Comparison of ENCODE assay signal across 25 cellular contexts in the genomic region with DNA sequence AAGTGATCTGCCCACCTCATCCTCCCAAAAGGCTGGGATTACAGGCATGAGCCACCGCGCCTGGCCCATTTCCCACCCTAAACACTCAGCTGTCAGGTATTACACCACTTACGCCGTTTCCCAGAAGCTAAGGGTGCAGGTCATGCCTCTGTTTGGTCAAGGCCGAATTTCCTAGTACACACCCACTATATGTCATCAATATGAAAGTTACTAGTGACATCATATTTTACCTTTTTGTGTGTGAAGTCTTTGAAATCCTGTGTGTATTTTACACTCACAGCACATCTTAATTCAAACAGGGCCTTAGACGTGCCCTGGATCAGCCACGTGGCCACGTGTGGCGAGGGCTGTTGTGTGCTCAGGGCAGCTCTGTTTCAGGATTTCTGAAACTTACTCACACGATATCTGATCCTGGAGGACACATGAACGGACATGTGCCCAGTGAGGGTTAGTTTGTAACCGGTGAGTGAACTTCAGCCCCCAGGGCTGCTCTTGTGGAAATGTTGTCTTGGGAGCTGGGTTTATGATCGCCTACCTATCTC. TPM values are rescaled to one million over a fixed set of nuclear protein-coding genes. Genes with fewer than 3 reads are reported as not detected.
"Had no signal": no experiment of that assay in that cellular context is flagged by ENCODE, and none has a peak within 500 bp of the region (broad histone marks: within the 10 kb centered on the region; RNA-seq: fewer than 3 reads in every experiment).

No MANE protein-coding gene starts in this region.

- H3K27ac Mint-ChIP-seq: activated CD4-positive, alpha-beta T cell treated with anti-CD3 and anti-CD28 coated beads, Interleukin-2, amount 10 ng/mL, durations not matched to agents 24 days and 14 days; activated CD8-positive, alpha-beta memory T cell treated with anti-CD3 and anti-CD28 coated beads, Interleukin-2, amount 10 ng/mL, durations not matched to agents 7 days and 5 days; activated CD8-positive, alpha-beta T cell treated with anti-CD3 and anti-CD28 coated beads for 36 hours; activated naive CD8-positive, alpha-beta T cell treated with anti-CD3 and anti-CD28 coated beads, Interleukin-2, amount 50 U/mL, for 24 hours; memory B cell; nephron; stimulated activated effector memory CD8-positive, alpha-beta T cell treated with anti-CD3 and anti-CD28 coated beads, Interleukin-12 subunit alpha, Interleukin-12 subunit beta, amount 100 ng/mL, for 72 hours; stimulated activated naive CD8-positive, alpha-beta T cell treated with anti-CD3 and anti-CD28 coated beads, Interleukin-15, amount 100 ng/mL, for 72 hours had no signal

- H3K4me3 ChIP-seq: cardiac muscle cell, transverse colon had no signal

- ATAC-seq: activated CD4-positive, CD25-positive, alpha-beta regulatory T cell treated with anti-CD3 and anti-CD28 coated beads, Interleukin-2, amount 50 U/mL, for 24 hours; activated CD8-positive, alpha-beta memory T cell treated with anti-CD3 and anti-CD28 coated beads, Interleukin-2, amount 10 ng/mL, durations not matched to agents 7 days and 5 days; activated CD8-positive, alpha-beta T cell treated with anti-CD3 and anti-CD28 coated beads for 36 hours; activated naive CD8-positive, alpha-beta T cell treated with anti-CD3 and anti-CD28 coated beads, Interleukin-2, amount 50 U/mL, for 24 hours; sciatic nerve; stimulated activated effector memory CD8-positive, alpha-beta T cell treated with anti-CD3 and anti-CD28 coated beads, Interleukin-12 subunit alpha, Interleukin-12 subunit beta, amount 100 ng/mL, for 72 hours; stimulated activated naive CD8-positive, alpha-beta T cell treated with anti-CD3 and anti-CD28 coated beads, Interleukin-15, amount 100 ng/mL, for 72 hours had no signal

- H3K9me3 Mint-ChIP-seq: activated CD4-positive, alpha-beta T cell treated with anti-CD3 and anti-CD28 coated beads, Interleukin-2, amount 10 ng/mL, durations not matched to agents 24 days and 14 days; activated CD8-positive, alpha-beta T cell treated with anti-CD3 and anti-CD28 coated beads for 36 hours; activated naive CD8-positive, alpha-beta T cell treated with anti-CD3 and anti-CD28 coated beads, Interleukin-2, amount 50 U/mL, for 24 hours; memory B cell; nephron; stimulated activated effector memory CD8-positive, alpha-beta T cell treated with anti-CD3 and anti-CD28 coated beads, Interleukin-12 subunit alpha, Interleukin-12 subunit beta, amount 100 ng/mL, for 72 hours; stimulated activated naive CD8-positive, alpha-beta T cell treated with anti-CD3 and anti-CD28 coated beads, Interleukin-15, amount 100 ng/mL, for 72 hours had no signal

- H3K27me3 Mint-ChIP-seq: activated CD4-positive, alpha-beta T cell treated with anti-CD3 and anti-CD28 coated beads, Interleukin-2, amount 10 ng/mL, durations not matched to agents 24 days and 14 days; activated CD8-positive, alpha-beta memory T cell treated with anti-CD3 and anti-CD28 coated beads, Interleukin-2, amount 10 ng/mL, durations not matched to agents 7 days and 5 days; activated CD8-positive, alpha-beta T cell treated with anti-CD3 and anti-CD28 coated beads for 36 hours; stimulated activated naive CD8-positive, alpha-beta T cell treated with anti-CD3 and anti-CD28 coated beads, Interleukin-15, amount 100 ng/mL, for 72 hours had no signal

- H3K36me3 Mint-ChIP-seq: activated CD8-positive, alpha-beta memory T cell treated with anti-CD3 and anti-CD28 coated beads, Interleukin-2, amount 10 ng/mL, durations not matched to agents 7 days and 5 days; memory B cell; stimulated activated effector memory CD8-positive, alpha-beta T cell treated with anti-CD3 and anti-CD28 coated beads, Interleukin-12 subunit alpha, Interleukin-12 subunit beta, amount 100 ng/mL, for 72 hours had no signal

- DNase-seq: activated CD4-positive, alpha-beta T cell treated with anti-CD3 and anti-CD28 coated beads, Interleukin-2, amount 10 ng/mL, durations not matched to agents 24 days and 14 days; activated CD8-positive, alpha-beta memory T cell treated with anti-CD3 and anti-CD28 coated beads, Interleukin-2, amount 10 ng/mL, durations not matched to agents 7 days and 5 days; activated CD8-positive, alpha-beta T cell treated with anti-CD3 and anti-CD28 coated beads for 36 hours; activated gamma-delta T cell; activated naive CD4-positive, alpha-beta T cell treated with anti-CD3 and anti-CD28 coated beads, Interleukin-2, amount 50 U/mL, for 16 hours; activated naive CD8-positive, alpha-beta T cell treated with anti-CD3 and anti-CD28 coated beads, Interleukin-2, amount 50 U/mL, for 24 hours; activated T-cell treated with anti-CD3 and anti-CD28 coated beads for 4 hours; cortex of kidney; erythroblast; glutamatergic neuron; hippocampal formation; kidney glomerular epithelial cell; nucleus accumbens; posterior cingulate gyrus; small intestine; stimulated activated CD4-positive, alpha-beta T cell treated with anti-CD3 and anti-CD28 coated beads, Interleukin-2, amount 100 ng/mL, for 24 hours; stimulated activated naive CD8-positive, alpha-beta T cell treated with anti-CD3 and anti-CD28 coated beads, Interleukin-15, amount 100 ng/mL, for 72 hours; transverse colon had no signal

- H3K4me3 Mint-ChIP-seq: activated CD4-positive, alpha-beta T cell treated with anti-CD3 and anti-CD28 coated beads, Interleukin-2, amount 10 ng/mL, durations not matched to agents 24 days and 14 days; activated CD8-positive, alpha-beta memory T cell treated with anti-CD3 and anti-CD28 coated beads, Interleukin-2, amount 10 ng/mL, durations not matched to agents 7 days and 5 days; activated CD8-positive, alpha-beta T cell treated with anti-CD3 and anti-CD28 coated beads for 36 hours; activated naive CD8-positive, alpha-beta T cell treated with anti-CD3 and anti-CD28 coated beads, Interleukin-2, amount 50 U/mL, for 24 hours; memory B cell; nephron; stimulated activated effector memory CD8-positive, alpha-beta T cell treated with anti-CD3 and anti-CD28 coated beads, Interleukin-12 subunit alpha, Interleukin-12 subunit beta, amount 100 ng/mL, for 72 hours; stimulated activated naive CD8-positive, alpha-beta T cell treated with anti-CD3 and anti-CD28 coated beads, Interleukin-15, amount 100 ng/mL, for 72 hours had no signal

- H3K4me1 Mint-ChIP-seq: activated CD8-positive, alpha-beta memory T cell treated with anti-CD3 and anti-CD28 coated beads, Interleukin-2, amount 10 ng/mL, durations not matched to agents 7 days and 5 days; memory B cell; nephron; stimulated activated effector memory CD8-positive, alpha-beta T cell treated with anti-CD3 and anti-CD28 coated beads, Interleukin-12 subunit alpha, Interleukin-12 subunit beta, amount 100 ng/mL, for 72 hours had no signal

RNA-seq across cellular contexts. Expression of a gene that starts 51.8 kb away (rescaled TPM):
- total RNA-seq: myocyte, transverse colon had no signal
